22 cellular contexts compared by ENCODE assay signal in genomic region chr3:70264122-70264780, GRCh38. TPM values are rescaled to one million over a fixed set of nuclear protein-coding genes. Genes with fewer than 3 reads are reported as not detected.
A peak's percentile ranks its signal among the peaks of the same experiment; 100 is the strongest.
DNase-seq lines count a peak whose midpoint lies in the region; FAIRE-seq and TF ChIP-seq lines count a peak whose summit lies in the region.
"Had no signal": no experiment of that assay in that cellular context is flagged by ENCODE, and none has a peak within 500 bp of the region (broad histone marks: within the 10 kb centered on the region; RNA-seq: fewer than 3 reads in every experiment).

No MANE protein-coding gene starts in this region.

- TF ChIP-seq CTCF in epithelial cell of proximal tubule (conservative IDR thresholded peaks at IDR 0.05; ENCODE audit: low read depth, low read length): no peak
- no peak for TF ChIP-seq CTCF in nephron (IDR thresholded peaks at IDR 0.05; ENCODE audit: unreplicated experiment in 3 of 3)

- H3K9me3 Mint-ChIP-seq in nephron: peaks cover 7% of the 10 kb centered on the region
- H3K9me3 Mint-ChIP-seq: GM23338, T-cell had no signal

- H3K4me1 Mint-ChIP-seq in nephron: no peaks in the 10 kb centered on the region
- H3K4me1 Mint-ChIP-seq: GM23338; stimulated activated memory B cell treated with anti-CD40 and anti-IgM and Interleukin-4, amounts not matched to agents 10 μg/mL and 1 μg/mL and 100 μg/mL, for 72 hours; T-cell had no signal

- H3K4me3 ChIP-seq in epithelial cell of proximal tubule (ENCODE audit: low read depth, low read length): no peak overlapping the region
- H3K4me3 ChIP-seq: BLaER1, dorsolateral prefrontal cortex, GM23338, PC-9, vagina had no signal

- no peaks in the 10 kb centered on the region for H3K36me3 Mint-ChIP-seq in nephron (ENCODE audit: low read depth)
- H3K36me3 Mint-ChIP-seq: stimulated activated memory B cell treated with anti-CD40 and anti-IgM and Interleukin-4, amounts not matched to agents 10 μg/mL and 1 μg/mL and 100 μg/mL, for 72 hours; T-cell had no signal

- H3K27me3 Mint-ChIP-seq in nephron (ENCODE audit: low read depth): no peaks in the 10 kb centered on the region
- H3K27me3 Mint-ChIP-seq: stimulated activated memory B cell treated with anti-CD40 and anti-IgM and Interleukin-4, amounts not matched to agents 10 μg/mL and 1 μg/mL and 100 μg/mL, for 72 hours; T-cell had no signal

- H3K27ac Mint-ChIP-seq in nephron: peak overlapping the region; percentile 45 to 93 (median 54)
- H3K27ac Mint-ChIP-seq: GM23338; stimulated activated memory B cell treated with anti-CD40 and anti-IgM and Interleukin-4, amounts not matched to agents 10 μg/mL and 1 μg/mL and 100 μg/mL, for 72 hours; T-cell had no signal

- FAIRE-seq in RCC 7860 (lab: Jason Lieb, UNC): no peak
- FAIRE-seq: frontal cortex had no signal

- no peak overlapping the region for H3K4me3 Mint-ChIP-seq in nephron
- H3K4me3 Mint-ChIP-seq: GM23338; stimulated activated memory B cell treated with anti-CD40 and anti-IgM and Interleukin-4, amounts not matched to agents 10 μg/mL and 1 μg/mL and 100 μg/mL, for 72 hours; T-cell had no signal

- DNase-seq in DMS53 treated with DMSO at 0.1 percent for 48 hours (lab: John Stamatoyannopoulos, UW; ENCODE audit: unreplicated experiment): peak; percentile 6
- peak; percentile 17 for DNase-seq in RCC 7860 (ENCODE audit: low spot score)
- DNase-seq in epithelial cell of proximal tubule (ENCODE audit: low read depth): peak; percentile 99
- DNase-seq in NCI-H128 (lab: John Stamatoyannopoulos, UW; ENCODE audit: unreplicated experiment): no peak
- DNase-seq in stimulated activated CD4-positive, alpha-beta T cell treated with anti-CD3 and anti-CD28 coated beads, Interleukin-15, amount 100 ng/mL, for 24 hours: no peak
- DNase-seq in DMS153 (lab: John Stamatoyannopoulos, UW): no peak
- DNase-seq in ecto neural progenitor cell (ENCODE audit: low spot score): no peak
- DNase-seq: activated CD8-positive, alpha-beta memory T cell treated with anti-CD3 and anti-CD28 coated beads for 24 hours; anterior cingulate cortex; dorsolateral prefrontal cortex; NCI-H1417 treated with DMSO at 0.1 percent for 48 hours; NCI-H446 treated with DMSO at 0.1 percent for 48 hours; PC-9; T-cell had no signal

RNA-seq across cellular contexts. Expression of gene MDFIC2, which starts 48.2 kb away (rescaled TPM):
- not detected in 2 replicates for total RNA-seq in epithelial cell of proximal tubule
- total RNA-seq: Daoy, dorsolateral prefrontal cortex, frontal cortex, GM23338, mesenteric fat pad, PC-9, T-cell, vagina had no signal

Comparison
In these comparisons a context has a peak if more than half of its experiments do, and no peak if none do; other contexts are left out.
1. DNase-seq: peak in DMS53 treated with DMSO at 0.1 percent for 48 hours (single experiment), RCC 7860 (single experiment) and epithelial cell of proximal tubule (single experiment); none in NCI-H128 (single experiment), stimulated activated CD4-positive, alpha-beta T cell treated with anti-CD3 and anti-CD28 coated beads, Interleukin-15, amount 100 ng/mL, for 24 hours (single experiment), DMS153 (single experiment) and ecto neural progenitor cell (single experiment).